24 cellular contexts compared by ENCODE assay signal in genomic region chr11:13999704-14000103, GRCh38. TPM values are rescaled to one million over a fixed set of nuclear protein-coding genes. Genes with fewer than 3 reads are reported as not detected.
"Had no signal": no experiment of that assay in that cellular context is flagged by ENCODE, and none has a peak within 500 bp of the region (broad histone marks: within the 10 kb centered on the region; RNA-seq: fewer than 3 reads in every experiment).

No MANE protein-coding gene starts in this region.

- ATAC-seq: effector memory CD8-positive, alpha-beta T cell; esophagus mucosa; foreskin keratinocyte; gastrocnemius medialis; gastroesophageal sphincter; heart left ventricle; heart right ventricle had no signal

- H3K27me3 ChIP-seq: colonic mucosa, esophagus muscularis mucosa, esophagus squamous epithelium, gastroesophageal sphincter had no signal

- H3K36me3 ChIP-seq: colonic mucosa, esophagus muscularis mucosa, esophagus squamous epithelium, gastrocnemius medialis, gastroesophageal sphincter, heart left ventricle, heart right ventricle had no signal

- H3K9me3 ChIP-seq: colonic mucosa, gastrocnemius medialis had no signal

- H3K27ac ChIP-seq: colonic mucosa, coronary artery, dorsolateral prefrontal cortex, epithelial cell of prostate, esophagus muscularis mucosa, esophagus squamous epithelium, foreskin keratinocyte, gastrocnemius medialis, gastroesophageal sphincter, heart left ventricle, heart right ventricle had no signal

- H3K4me3 ChIP-seq: colonic mucosa, coronary artery, dorsolateral prefrontal cortex, esophagus muscularis mucosa, esophagus squamous epithelium, gastrocnemius medialis, gastroesophageal sphincter, heart left ventricle, heart right ventricle had no signal

- H3K4me1 ChIP-seq: esophagus muscularis mucosa, esophagus squamous epithelium, foreskin keratinocyte, gastrocnemius medialis, gastroesophageal sphincter, heart left ventricle had no signal

- DNase-seq: colonic mucosa; cortex of kidney; dermis blood vessel endothelial cell; dorsolateral prefrontal cortex; effector CD4-positive, alpha-beta T cell; effector CD8-positive, alpha-beta T cell; effector memory CD4-positive, alpha-beta T cell; effector memory CD8-positive, alpha-beta T cell; endodermal cell; erythroblast; esophagus squamous epithelium; foreskin fibroblast; foreskin keratinocyte; foreskin melanocyte; gastrocnemius medialis; glutamatergic neuron; head of caudate nucleus; heart left ventricle; heart right ventricle had no signal

RNA-seq across cellular contexts. Expression of gene SPON1, which starts 37.2 kb away (rescaled TPM):
- total RNA-seq: foreskin keratinocyte had no signal
